In the genomic region with DNA sequence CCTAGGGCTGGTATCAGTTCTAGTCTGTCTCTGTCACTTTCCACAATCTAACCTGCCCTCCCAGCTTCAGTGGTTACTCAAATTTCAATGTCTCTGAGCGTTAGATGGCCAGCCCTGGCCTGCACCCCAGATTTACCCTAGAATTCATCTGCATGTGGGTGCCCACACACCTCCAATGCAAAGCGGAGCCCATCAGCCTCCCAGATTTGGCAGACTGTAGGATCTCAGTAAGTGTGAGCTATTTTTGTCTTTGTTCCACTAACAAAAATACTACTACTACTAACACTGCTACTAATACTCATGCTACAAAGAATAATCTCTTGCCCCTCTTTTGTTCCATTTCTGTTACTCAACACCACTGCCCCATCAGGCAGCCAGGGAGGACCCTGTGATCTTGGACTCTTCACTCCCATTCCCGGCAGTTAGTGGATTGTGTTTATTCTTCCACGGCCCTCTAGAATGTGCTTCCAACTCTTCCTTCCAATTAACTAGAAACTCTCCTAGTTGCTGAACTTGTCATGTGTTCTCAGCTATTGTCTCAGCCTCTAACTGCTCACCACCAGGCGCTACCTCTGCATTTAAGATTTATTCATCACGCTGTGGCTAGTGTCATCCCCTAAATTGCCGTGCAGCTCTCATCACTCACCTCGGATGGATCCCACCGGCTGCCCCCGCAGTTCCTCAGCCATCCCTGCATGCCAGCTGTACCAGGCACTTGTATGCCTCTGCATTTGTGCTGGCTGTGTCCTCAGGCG, we compare ENCODE assay signal across 1 cellular context.
TF ChIP-seq lines count a peak whose summit lies in the region.

No MANE protein-coding gene starts in this region.

TF ChIP-seq in IMR-90, 13 proteins besides CTCF, POLR2A, EP300 and RAD21:
- TF ChIP-seq CHD1 (IDR thresholded peaks at IDR 0.05; ENCODE audit: low read depth, low read length) (no peak), MAZ (IDR thresholded peaks at IDR 0.05; ENCODE audit: borderline replicate concordance, low read depth, low read length) (no peak), RCOR1 (IDR thresholded peaks at IDR 0.05; ENCODE audit: insufficient replicate concordance, low read length) (no peak), MAFK (IDR thresholded peaks at IDR 0.05; ENCODE audit: low read depth, low read length) (no peak), CEBPB (IDR thresholded peaks at IDR 0.05; ENCODE audit: low read depth, low read length) (no peak), SMC3 (IDR thresholded peaks at IDR 0.05; ENCODE audit: low read depth, low read length) (no peak), MXI1 (IDR thresholded peaks at IDR 0.05; ENCODE audit: borderline replicate concordance, low read depth, low read length) (no peak), RFX5 (IDR thresholded peaks at IDR 0.05; ENCODE audit: low read depth, low read length) (no peak), BHLHE40 (IDR thresholded peaks at IDR 0.05; ENCODE audit: low read depth, low read length) (no peak), NFE2L2 (IDR thresholded peaks at IDR 0.05; ENCODE audit: low read depth, low read length) (no peak), FOS (IDR thresholded peaks at IDR 0.05; ENCODE audit: low read depth, low read length) (no peak)
- TF ChIP-seq, protein P1, sequence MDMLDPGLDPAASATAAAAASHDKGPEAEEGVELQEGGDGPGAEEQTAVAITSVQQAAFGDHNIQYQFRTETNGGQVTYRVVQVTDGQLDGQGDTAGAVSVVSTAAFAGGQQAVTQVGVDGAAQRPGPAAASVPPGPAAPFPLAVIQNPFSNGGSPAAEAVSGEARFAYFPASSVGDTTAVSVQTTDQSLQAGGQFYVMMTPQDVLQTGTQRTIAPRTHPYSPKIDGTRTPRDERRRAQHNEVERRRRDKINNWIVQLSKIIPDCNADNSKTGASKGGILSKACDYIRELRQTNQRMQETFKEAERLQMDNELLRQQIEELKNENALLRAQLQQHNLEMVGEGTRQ (IDR thresholded peaks at IDR 0.05; ENCODE audit: low read depth, low read length) = no peak
- TF ChIP-seq, protein P2, sequence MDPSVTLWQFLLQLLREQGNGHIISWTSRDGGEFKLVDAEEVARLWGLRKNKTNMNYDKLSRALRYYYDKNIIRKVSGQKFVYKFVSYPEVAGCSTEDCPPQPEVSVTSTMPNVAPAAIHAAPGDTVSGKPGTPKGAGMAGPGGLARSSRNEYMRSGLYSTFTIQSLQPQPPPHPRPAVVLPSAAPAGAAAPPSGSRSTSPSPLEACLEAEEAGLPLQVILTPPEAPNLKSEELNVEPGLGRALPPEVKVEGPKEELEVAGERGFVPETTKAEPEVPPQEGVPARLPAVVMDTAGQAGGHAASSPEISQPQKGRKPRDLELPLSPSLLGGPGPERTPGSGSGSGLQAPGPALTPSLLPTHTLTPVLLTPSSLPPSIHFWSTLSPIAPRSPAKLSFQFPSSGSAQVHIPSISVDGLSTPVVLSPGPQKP (IDR thresholded peaks at IDR 0.05; ENCODE audit: borderline replicate concordance, low read depth, low read length) = no peak
TF ChIP-seq in IMR-90: peak in this region for 0.
